33 cellular contexts compared by ENCODE assay signal in genomic region chr13:113353254-113353653, GRCh38. TPM values are rescaled to one million over a fixed set of nuclear protein-coding genes. Genes with fewer than 3 reads are reported as not detected.
"Had no signal": no experiment of that assay in that cellular context is flagged by ENCODE, and none has a peak within 500 bp of the region (broad histone marks: within the 10 kb centered on the region; RNA-seq: fewer than 3 reads in every experiment).

No MANE protein-coding gene starts in this region.

- H3K36me3 ChIP-seq: adrenal gland, brain microvascular endothelial cell, breast epithelium had no signal

- H3K27me3 ChIP-seq: adrenal gland, body of pancreas, brain microvascular endothelial cell, breast epithelium had no signal

- H3K4me1 ChIP-seq: body of pancreas, breast epithelium had no signal

- ATAC-seq: activated CD4-positive, alpha-beta T cell treated with anti-CD3 and anti-CD28 coated beads for 36 hours; activated CD4-positive, CD25-positive, alpha-beta regulatory T cell treated with anti-CD3 and anti-CD28 coated beads, Interleukin-2, amount 50 U/mL, for 24 hours; activated CD8-positive, alpha-beta memory T cell treated with anti-CD3 and anti-CD28 coated beads, Interleukin-2, amount 10 ng/mL, durations not matched to agents 7 days and 5 days; activated CD8-positive, alpha-beta T cell treated with anti-CD3 and anti-CD28 coated beads, Interleukin-2, amount 10 ng/mL, durations not matched to agents 7 days and 5 days; activated naive CD4-positive, alpha-beta T cell treated with anti-CD3 and anti-CD28 coated beads, Interleukin-2, amount 50 U/mL, for 72 hours; body of pancreas had no signal

- H3K9me3 ChIP-seq: adrenal gland, body of pancreas, breast epithelium had no signal

- DNase-seq: activated CD4-positive, alpha-beta memory T cell treated with anti-CD3 and anti-CD28 coated beads, Interleukin-2, amount 10 ng/mL, durations not matched to agents 7 days and 5 days; activated CD4-positive, alpha-beta T cell treated with anti-CD3 and anti-CD28 coated beads for 1 hour; activated CD4-positive, alpha-beta T cell treated with anti-CD3 and anti-CD28 coated beads for 36 hours; activated CD4-positive, alpha-beta T cell treated with anti-CD3 and anti-CD28 coated beads for 48 hours; activated CD4-positive, alpha-beta T cell treated with anti-CD3 and anti-CD28 coated beads, Interleukin-2, amount 10 ng/mL, durations not matched to agents 7 days and 5 days; activated CD4-positive, alpha-beta T cell treated with anti-CD3 and anti-CD28 coated beads, Interleukin-2, amount 50 U/mL, for 48 hours; activated CD4-positive, CD25-positive, alpha-beta regulatory T cell; activated CD8-positive, alpha-beta memory T cell treated with anti-CD3 and anti-CD28 coated beads for 24 hours; activated CD8-positive, alpha-beta memory T cell treated with anti-CD3 and anti-CD28 coated beads, Interleukin-2, amount 10 ng/mL, durations not matched to agents 7 days and 5 days; activated CD8-positive, alpha-beta memory T cell treated with anti-CD3 and anti-CD28 coated beads, Interleukin-2, amount 50 U/mL, for 48 hours; activated CD8-positive, alpha-beta T cell treated with anti-CD3 and anti-CD28 coated beads, Interleukin-2, amount 10 ng/mL, durations not matched to agents 7 days and 5 days; activated effector memory CD4-positive, alpha-beta T cell treated with Interleukin-2 at 50 U/mL for 16 hours; activated gamma-delta T cell treated with Interleukin-2 at 50 U/mL for 16 hours; activated naive CD4-positive, alpha-beta T cell; activated naive CD4-positive, alpha-beta T cell treated with anti-CD3 and anti-CD28 coated beads for 36 hours; activated naive CD4-positive, alpha-beta T cell treated with anti-CD3 and anti-CD28 coated beads, Interleukin-2, amount 50 U/mL, for 16 hours; activated naive CD8-positive, alpha-beta T cell treated with anti-CD3 and anti-CD28 coated beads for 36 hours; activated T-cell treated with anti-CD3 and anti-CD28 coated beads, Interleukin-2, amount 50 U/mL, for 24 hours; activated T-cell treated with anti-CD3 and anti-CD28 coated beads, Interleukin-2, amount 50 U/mL, for 48 hours; amniotic stem cell; body of pancreas; brain microvascular endothelial cell; central memory CD4-positive, alpha-beta T cell; SW 1271; T-helper 1 cell; T-helper 2 cell; T-helper 9 cell had no signal

- H3K4me3 ChIP-seq: adrenal gland, body of pancreas, breast epithelium had no signal

- H3K27ac ChIP-seq: adrenal gland, body of pancreas, brain microvascular endothelial cell, breast epithelium, VCaP had no signal

RNA-seq across cellular contexts. Expression of gene GRTP1, which starts 10.7 kb away (rescaled TPM):
- total RNA-seq: activated CD8-positive, alpha-beta memory T cell treated with anti-CD3 and anti-CD28 coated beads, Interleukin-2, amount 10 ng/mL, durations not matched to agents 7 days and 5 days; activated CD8-positive, alpha-beta T cell treated with anti-CD3 and anti-CD28 coated beads, Interleukin-2, amount 10 ng/mL, durations not matched to agents 7 days and 5 days; activated naive CD8-positive, alpha-beta T cell treated with anti-CD3 and anti-CD28 coated beads for 36 hours; activated T-helper 2 cell treated with anti-CD3 and anti-CD28 coated beads, Interferon-gamma antibody, Interleukin-2, Interleukin-4, amounts not matched to agents 10 μg/mL and 5 μg/mL and 100 μg/mL, durations not matched to agents 14 hours and 24 hours and 36 hours had no signal
